9 cellular contexts compared by ENCODE assay signal in genomic region chr15:92077353-92078080, GRCh38.
A peak's percentile ranks its signal among the peaks of the same experiment; 100 is the strongest.
DNase-seq lines count a peak whose midpoint lies in the region; ATAC-seq and TF ChIP-seq lines count a peak whose summit lies in the region.
"Had no signal": no experiment of that assay in that cellular context is flagged by ENCODE, and none has a peak within 500 bp of the region (broad histone marks: within the 10 kb centered on the region; RNA-seq: fewer than 3 reads in every experiment).

No MANE protein-coding gene starts in this region.

- H3K27me3 Mint-ChIP-seq in Calu3 (ENCODE audit: unreplicated experiment), result no peaks in the 10 kb centered on the region
- H3K27me3 Mint-ChIP-seq: activated B cell treated with CpG ODN at 0.5 μM for 24 hours had no signal

- H3K9me3 Mint-ChIP-seq in Calu3 (ENCODE audit: low read depth, unreplicated experiment), result no peaks in the 10 kb centered on the region
- H3K9me3 Mint-ChIP-seq: activated B cell treated with CpG ODN at 0.5 μM for 24 hours had no signal

- peak; percentile 77 for TF ChIP-seq CTCF in Calu3 (IDR thresholded peaks at IDR 0.05; ENCODE audit: unreplicated experiment)

- CTCF ChIA-PET in Calu3 (lab: Charles Lee), result interaction anchor here (0.6 to 2.3 kb wide), 6 partner anchors 33 to 371 kb away, joined by 3 to 10 read pairs (median 4); partner anchors contain the start of gene SLCO3A1

- no peak overlapping the region for H3K27ac Mint-ChIP-seq in Calu3 (ENCODE audit: unreplicated experiment)
- H3K27ac Mint-ChIP-seq: activated B cell treated with CpG ODN at 0.5 μM for 24 hours had no signal

- H3K4me3 ChIP-seq in Jurkat, Clone E6-1 (ENCODE audit: low read length), result no peak overlapping the region

- peaks cover 35% of the 10 kb centered on the region for H3K4me1 Mint-ChIP-seq in Calu3 (ENCODE audit: low read depth, unreplicated experiment)
- H3K4me1 Mint-ChIP-seq: activated B cell treated with CpG ODN at 0.5 μM for 24 hours had no signal

- no peak overlapping the region for H3K4me3 Mint-ChIP-seq in Calu3 (ENCODE audit: low read depth, unreplicated experiment)
- H3K4me3 Mint-ChIP-seq: activated B cell treated with CpG ODN at 0.5 μM for 24 hours had no signal

- H3K36me3 Mint-ChIP-seq in Calu3 (ENCODE audit: insufficient read depth, unreplicated experiment), result peaks cover 10% of the 10 kb centered on the region

- BruUV-seq in Calu3 (replicated peaks; lab: Mats Ljungman, UMichigan), result no TSS peak

- ATAC-seq in GM21367 (IDR thresholded peaks at IDR 0.05; ENCODE audit: unreplicated experiment) (peak; percentile 52), HG03045 (IDR thresholded peaks at IDR 0.05; ENCODE audit: unreplicated experiment) (no peak)

- peak; percentile 83 for DNase-seq in Calu3
- DNase-seq in Jurkat, Clone E6-1 (ENCODE audit: low read depth, low spot score), result peak; percentile 50
- DNase-seq in RPMI8226, result peak; percentile 80
- peak; percentile 86 for DNase-seq in activated effector memory CD4-positive, alpha-beta T cell treated with anti-CD3 and anti-CD28 coated beads, Interleukin-2, amount 50 U/mL, for 16 hours
- DNase-seq in globus pallidus (ENCODE audit: low spot score), result peak; percentile 68
- peak; percentile 65 to 97 (median 78) for DNase-seq in posterior cingulate gyrus
- DNase-seq: activated B cell treated with CpG ODN at 0.5 μM for 24 hours had no signal

- intact Hi-C loops in Calu3 (cut with micrococcal nuclease; ENCODE audit: unreplicated experiment), result loop anchor here (1.0 to 5.0 kb wide), 3 partner anchors 135 to 370 kb away; no protein-coding TSS in a partner anchor
- intact Hi-C loops in posterior cingulate gyrus (cut with DNase I), result loop anchor here (2.0 to 10.0 kb wide), 4 partner anchors 123 to 775 kb away; partner anchors contain the start of gene SLCO3A1
